In genomic region chr10:32347363-32347735, GRCh38 we compare ENCODE assay signal across 8 cellular contexts. TPM values are rescaled to one million over a fixed set of nuclear protein-coding genes. Genes with fewer than 3 reads are reported as not detected.
A peak's percentile ranks its signal among the peaks of the same experiment; 100 is the strongest.
DNase-seq lines count a peak whose midpoint lies in the region; ATAC-seq and TF ChIP-seq lines count a peak whose summit lies in the region.

No MANE protein-coding gene starts in this region.

- CTCF ChIA-PET in activated CD8-positive, alpha-beta memory T cell treated with anti-CD3 and anti-CD28 coated beads, Interleukin-2, amount 10 ng/mL, durations not matched to agents 7 days and 5 days (lab: Charles Lee) = interaction anchor here (1.4 to 1.7 kb wide), 4 partner anchors 10 to 28 kb away, joined by 3 to 11 read pairs (median 7); no protein-coding TSS in a partner anchor

- peak overlapping the region; percentile 98 to 100 (median 100) for H3K27ac ChIP-seq in stomach

- peaks cover 16% of the 10 kb centered on the region for H3K36me3 Mint-ChIP-seq in activated CD8-positive, alpha-beta memory T cell treated with anti-CD3 and anti-CD28 coated beads, Interleukin-2, amount 10 ng/mL, durations not matched to agents 7 days and 5 days
- peaks cover 6% of the 10 kb centered on the region for H3K36me3 Mint-ChIP-seq in activated naive CD4-positive, alpha-beta T cell treated with anti-CD3 and anti-CD28 coated beads, Interleukin-2, amount 50 U/mL, for 24 hours

- H3K27me3 ChIP-seq in iPS-15b (ENCODE audit: control insufficient read depth, insufficient read depth, low read length) (no peaks in the 10 kb centered on the region), stomach (no peaks in the 10 kb centered on the region)

- H3K27ac Mint-ChIP-seq in activated CD8-positive, alpha-beta memory T cell treated with anti-CD3 and anti-CD28 coated beads, Interleukin-2, amount 10 ng/mL, durations not matched to agents 7 days and 5 days = peak overlapping the region; percentile 85
- peak overlapping the region; percentile 82 for H3K27ac Mint-ChIP-seq in activated naive CD4-positive, alpha-beta T cell treated with anti-CD3 and anti-CD28 coated beads, Interleukin-2, amount 50 U/mL, for 24 hours

- DNase-seq in activated CD8-positive, alpha-beta memory T cell treated with anti-CD3 and anti-CD28 coated beads, Interleukin-2, amount 10 ng/mL, durations not matched to agents 7 days and 5 days = no peak
- no peak for DNase-seq in activated CD8-positive, alpha-beta memory T cell treated with anti-CD3 and anti-CD28 coated beads, Interleukin-2, amount 50 U/mL, for 48 hours
- DNase-seq in stomach (no peak), NCI-H1694 (lab: John Stamatoyannopoulos, UW) (no peak), iPS-NIHi11 (ENCODE audit: low spot score) (no peak)

- peak overlapping the region; percentile 100 for H3K9ac ChIP-seq in iPS-15b (ENCODE audit: low read depth, low read length)

- H3K9me3 Mint-ChIP-seq in activated CD8-positive, alpha-beta memory T cell treated with anti-CD3 and anti-CD28 coated beads, Interleukin-2, amount 10 ng/mL, durations not matched to agents 7 days and 5 days (ENCODE audit: low read depth) = no peaks in the 10 kb centered on the region
- no peaks in the 10 kb centered on the region for H3K9me3 Mint-ChIP-seq in activated naive CD4-positive, alpha-beta T cell treated with anti-CD3 and anti-CD28 coated beads, Interleukin-2, amount 50 U/mL, for 24 hours

- peaks cover 55% of the 10 kb centered on the region for H3K4me1 Mint-ChIP-seq in activated CD8-positive, alpha-beta memory T cell treated with anti-CD3 and anti-CD28 coated beads, Interleukin-2, amount 10 ng/mL, durations not matched to agents 7 days and 5 days
- peaks cover 60% of the 10 kb centered on the region for H3K4me1 Mint-ChIP-seq in activated naive CD4-positive, alpha-beta T cell treated with anti-CD3 and anti-CD28 coated beads, Interleukin-2, amount 50 U/mL, for 24 hours

- 0 to 3% (median 1%) methylated on average over 12 to 46 of the region's 46 CpGs for WGBS in stomach, 5 donors

- TF ChIP-seq POLR2A in stomach (IDR thresholded peaks at IDR 0.05) = no peak

- peak; percentile 15 for ATAC-seq in activated CD8-positive, alpha-beta memory T cell treated with anti-CD3 and anti-CD28 coated beads, Interleukin-2, amount 10 ng/mL, durations not matched to agents 7 days and 5 days
- peak; percentile 11 for ATAC-seq in HG03066 (IDR thresholded peaks at IDR 0.05; ENCODE audit: low read depth, unreplicated experiment)

- intact Hi-C loops in stomach (cut with DNase I; ENCODE audit: low total_unique reads) = loop anchor here (5.0 kb wide), 1 partner anchor 155 kb away; no protein-coding TSS in a partner anchor

- H3K4me3 ChIP-seq in iPS-15b (ENCODE audit: low read depth, low read length) (peak overlapping the region; percentile 96), stomach (peak overlapping the region; percentile 66 to 93 (median 84))

- no peak for TF ChIP-seq CTCF in stomach (IDR thresholded peaks at IDR 0.05)

- TF ChIP-seq EP300 in stomach (IDR thresholded peaks at IDR 0.05) = no peak

- H3K36me3 ChIP-seq in iPS-15b (ENCODE audit: control insufficient read depth, insufficient read depth, low read length) = no peaks in the 10 kb centered on the region
- H3K36me3 ChIP-seq in stomach = peaks cover 0 to 7% (median 0%) of the 10 kb centered on the region in 4 donors

- peak overlapping the region; percentile 93 for H3K4me3 Mint-ChIP-seq in activated CD8-positive, alpha-beta memory T cell treated with anti-CD3 and anti-CD28 coated beads, Interleukin-2, amount 10 ng/mL, durations not matched to agents 7 days and 5 days
- H3K4me3 Mint-ChIP-seq in activated naive CD4-positive, alpha-beta T cell treated with anti-CD3 and anti-CD28 coated beads, Interleukin-2, amount 50 U/mL, for 24 hours = peak overlapping the region; percentile 76

- no peaks in the 10 kb centered on the region for H3K27me3 Mint-ChIP-seq in activated CD8-positive, alpha-beta memory T cell treated with anti-CD3 and anti-CD28 coated beads, Interleukin-2, amount 10 ng/mL, durations not matched to agents 7 days and 5 days
- H3K27me3 Mint-ChIP-seq in activated naive CD4-positive, alpha-beta T cell treated with anti-CD3 and anti-CD28 coated beads, Interleukin-2, amount 50 U/mL, for 24 hours = no peaks in the 10 kb centered on the region

- H3K4me1 ChIP-seq in iPS-15b (ENCODE audit: control insufficient read depth, insufficient read depth, low read length) (peaks cover 3% of the 10 kb centered on the region), stomach (peaks cover 28 to 78% (median 52%) of the 10 kb centered on the region in 4 donors)

- H3K9me3 ChIP-seq in iPS-15b (ENCODE audit: control insufficient read depth, insufficient read depth, low read length) = no peaks in the 10 kb centered on the region
- no peaks in the 10 kb centered on the region for H3K9me3 ChIP-seq in stomach

RNA-seq across cellular contexts. Expression of gene EPC1, which starts 0.4 kb away (rescaled TPM):
- total RNA-seq in activated CD8-positive, alpha-beta memory T cell treated with anti-CD3 and anti-CD28 coated beads, Interleukin-2, amount 10 ng/mL, durations not matched to agents 7 days and 5 days = 10 to 100 TPM; 32.1 to 42.3 TPM
- 100 to 1,000 TPM in 1 of 5 donors, 10 to 100 TPM in 4; 31.2 to 182 (median 48.1) TPM for total RNA-seq in stomach
- polyA plus RNA-seq in stomach = 1 to 10 TPM; 9.2 to 9.9 (median 9.7) TPM
